Comparison of ENCODE assay signal across 1 cellular context in genomic region chr22:22461583-22461982, GRCh38.
TF ChIP-seq lines count a peak whose summit lies in the region.

No MANE protein-coding gene starts in this region.

TF ChIP-seq in K562, 482 proteins besides CTCF, POLR2A, EP300 and RAD21 (continued from another document):
- TF ChIP-seq CLOCK (CRISPR knock-in tag; IDR thresholded peaks at IDR 0.05; ENCODE audit: borderline replicate concordance) (0 out of 2 replicates have a peak, but pooled peaks have one; percentile 2), ZNF121 (CRISPR knock-in tag; conservative IDR thresholded peaks at IDR 0.05) (no peak), SMAD4 (CRISPR knock-in tag; conservative IDR thresholded peaks at IDR 0.05) (0 out of 2 replicates have a peak, but pooled peaks have one; percentile 8), MNT (conservative IDR thresholded peaks at IDR 0.05) (no peak), E2F1 (CRISPR knock-in tag; IDR thresholded peaks at IDR 0.05) (no peak), BCOR (IDR thresholded peaks at IDR 0.05) (no peak), TEAD4 (IDR thresholded peaks at IDR 0.05; ENCODE audit: low read length) (no peak), TEAD4 (CRISPR knock-in tag; IDR thresholded peaks at IDR 0.05; ENCODE audit: borderline replicate concordance) (0 out of 2 replicates have a peak, but pooled peaks have one; percentile 26), CEBPZ (IDR thresholded peaks at IDR 0.05; ENCODE audit: borderline replicate concordance, low read depth, low read length) (no peak), ZNF511 (CRISPR knock-in tag; IDR thresholded peaks at IDR 0.05) (0 out of 2 replicates have a peak, but pooled peaks have one; percentile 33), ELF4 (CRISPR knock-in tag; IDR thresholded peaks at IDR 0.05) (no peak)
